38 cellular contexts compared by ENCODE assay signal in genomic region chr20:55650609-55651228, GRCh38.
"Had no signal": no experiment of that assay in that cellular context is flagged by ENCODE, and none has a peak within 500 bp of the region (broad histone marks: within the 10 kb centered on the region; RNA-seq: fewer than 3 reads in every experiment).

No MANE protein-coding gene starts in this region.

- H3K4me1 ChIP-seq: adrenal gland, body of pancreas, breast epithelium had no signal

- H3K27ac ChIP-seq: adrenal gland, body of pancreas, brain microvascular endothelial cell, breast epithelium, WERI-Rb-1 had no signal

- H3K4me1 Mint-ChIP-seq: activated CD4-positive, alpha-beta T cell treated with anti-CD3 and anti-CD28 coated beads, Interleukin-2, amount 10 ng/mL, durations not matched to agents 24 days and 14 days; activated naive CD8-positive, alpha-beta T cell treated with anti-CD3 and anti-CD28 coated beads for 36 hours; activated T-helper 17 cell treated with anti-CD3 and anti-CD28 coated beads, Interleukin-2, amount 50 U/mL, for 72 hours; WTC11 had no signal

- H3K27ac Mint-ChIP-seq: activated CD4-positive, alpha-beta memory T cell treated with anti-CD3 and anti-CD28 coated beads for 36 hours; activated CD4-positive, alpha-beta T cell treated with anti-CD3 and anti-CD28 coated beads, Interleukin-2, amount 10 ng/mL, durations not matched to agents 24 days and 14 days; activated CD8-positive, alpha-beta T cell treated with anti-CD3 and anti-CD28 coated beads for 36 hours; activated naive CD4-positive, alpha-beta T cell treated with anti-CD3 and anti-CD28 coated beads for 36 hours; activated naive CD4-positive, alpha-beta T cell treated with anti-CD3 and anti-CD28 coated beads, Interleukin-2, amount 50 U/mL, for 72 hours; activated naive CD8-positive, alpha-beta T cell treated with anti-CD3 and anti-CD28 coated beads for 36 hours; activated T-cell treated with anti-CD3 and anti-CD28 coated beads, Interleukin-2, amount 50 U/mL, for 72 hours; activated T-helper 1 cell treated with anti-CD3 and anti-CD28 coated beads, Interleukin-12 subunit alpha, Interleukin-12 subunit beta, Interleukin-2, Interleukin-4 antibody, amounts not matched to agents 30 ng/mL and 10 ng/mL and 1 ng/mL, durations not matched to agents 14 hours and 24 hours and 36 hours; activated T-helper 17 cell treated with anti-CD3 and anti-CD28 coated beads, Interleukin-2, amount 50 U/mL, for 72 hours; T-helper 1 cell treated with Interleukin-12 subunit alpha and Interleukin-12 subunit beta and Interleukin-4 antibody, amounts not matched to agents 30 μg/mL and 1 μg/mL, for 36 hours; T-helper 2 cell treated with Interferon-gamma antibody and Interleukin-4, amounts not matched to agents 5 μg/mL and 100 μg/mL, for 36 hours; WTC11 had no signal

- H3K36me3 Mint-ChIP-seq: activated CD4-positive, alpha-beta memory T cell treated with anti-CD3 and anti-CD28 coated beads for 36 hours; activated naive CD4-positive, alpha-beta T cell treated with anti-CD3 and anti-CD28 coated beads, Interleukin-2, amount 50 U/mL, for 72 hours; activated naive CD8-positive, alpha-beta T cell treated with anti-CD3 and anti-CD28 coated beads for 36 hours had no signal

- H3K4me3 Mint-ChIP-seq: activated CD4-positive, alpha-beta memory T cell treated with anti-CD3 and anti-CD28 coated beads for 36 hours; activated CD4-positive, alpha-beta T cell treated with anti-CD3 and anti-CD28 coated beads, Interleukin-2, amount 10 ng/mL, durations not matched to agents 24 days and 14 days; activated CD8-positive, alpha-beta T cell treated with anti-CD3 and anti-CD28 coated beads for 36 hours; activated naive CD4-positive, alpha-beta T cell treated with anti-CD3 and anti-CD28 coated beads for 36 hours; activated naive CD8-positive, alpha-beta T cell treated with anti-CD3 and anti-CD28 coated beads for 36 hours; activated T-cell treated with anti-CD3 and anti-CD28 coated beads, Interleukin-2, amount 50 U/mL, for 4 hours; activated T-cell treated with anti-CD3 and anti-CD28 coated beads, Interleukin-2, amount 50 U/mL, for 72 hours; activated T-helper 1 cell treated with anti-CD3 and anti-CD28 coated beads, Interleukin-12 subunit alpha, Interleukin-12 subunit beta, Interleukin-2, Interleukin-4 antibody, amounts not matched to agents 30 ng/mL and 10 ng/mL and 1 ng/mL, durations not matched to agents 14 hours and 24 hours and 36 hours; activated T-helper 17 cell treated with anti-CD3 and anti-CD28 coated beads, Interleukin-2, amount 50 U/mL, for 72 hours; T-helper 1 cell treated with Interleukin-12 subunit alpha and Interleukin-12 subunit beta and Interleukin-4 antibody, amounts not matched to agents 30 μg/mL and 1 μg/mL, for 36 hours; T-helper 2 cell treated with Interferon-gamma antibody and Interleukin-4, amounts not matched to agents 5 μg/mL and 100 μg/mL, for 36 hours; WTC11 had no signal

- H3K36me3 ChIP-seq: adrenal gland, brain microvascular endothelial cell, breast epithelium, WERI-Rb-1 had no signal

- H3K27me3 ChIP-seq: adrenal gland, body of pancreas, brain microvascular endothelial cell, breast epithelium had no signal

- ATAC-seq: activated CD4-positive, CD25-positive, alpha-beta regulatory T cell treated with anti-CD3 and anti-CD28 coated beads, Interleukin-2, amount 50 U/mL, for 24 hours; activated CD8-positive, alpha-beta T cell treated with anti-CD3 and anti-CD28 coated beads for 36 hours; activated naive CD4-positive, alpha-beta T cell treated with anti-CD3 and anti-CD28 coated beads, Interleukin-2, amount 50 U/mL, for 72 hours; activated T-cell treated with anti-CD3 and anti-CD28 coated beads, Interleukin-2, amount 50 U/mL, for 4 hours; activated T-cell treated with anti-CD3 and anti-CD28 coated beads, Interleukin-2, amount 50 U/mL, for 72 hours; activated T-helper 17 cell treated with anti-CD3 and anti-CD28 coated beads, Interleukin-2, amount 50 U/mL, for 72 hours; body of pancreas; WTC11 had no signal

- H3K9me3 ChIP-seq: adrenal gland, body of pancreas, breast epithelium had no signal

- DNase-seq: activated CD4-positive, alpha-beta memory T cell treated with anti-CD3 and anti-CD28 coated beads for 36 hours; activated CD4-positive, alpha-beta T cell treated with anti-CD3 and anti-CD28 coated beads for 4 hours; activated CD4-positive, alpha-beta T cell treated with anti-CD3 and anti-CD28 coated beads, Interleukin-2, amount 10 ng/mL, durations not matched to agents 24 days and 14 days; activated CD4-positive, alpha-beta T cell treated with anti-CD3 and anti-CD28 coated beads, Interleukin-2, amount 50 U/mL, for 1 hour; activated CD4-positive, alpha-beta T cell treated with anti-CD3 and anti-CD28 coated beads, Interleukin-2, amount 50 U/mL, for 4 hours; activated CD4-positive, CD25-positive, alpha-beta regulatory T cell; activated CD8-positive, alpha-beta memory T cell treated with anti-CD3 and anti-CD28 coated beads, Interleukin-2, amount 50 U/mL, for 4 hours; activated CD8-positive, alpha-beta T cell treated with anti-CD3 and anti-CD28 coated beads for 36 hours; activated effector memory CD4-positive, alpha-beta T cell treated with anti-CD3 and anti-CD28 coated beads, Interleukin-2, amount 50 U/mL, for 16 hours; activated gamma-delta T cell treated with Interleukin-2 at 50 U/mL for 16 hours; activated naive CD4-positive, alpha-beta T cell; activated naive CD4-positive, alpha-beta T cell treated with anti-CD3 and anti-CD28 coated beads for 36 hours; activated naive CD4-positive, alpha-beta T cell treated with anti-CD3 and anti-CD28 coated beads, Interleukin-2, amount 50 U/mL, for 16 hours; activated naive CD8-positive, alpha-beta T cell treated with anti-CD3 and anti-CD28 coated beads for 36 hours; activated T-cell treated with anti-CD3 and anti-CD28 coated beads for 4 hours; activated T-cell treated with anti-CD3 and anti-CD28 coated beads, Interleukin-2, amount 50 U/mL, for 1 hour; activated T-cell treated with anti-CD3 and anti-CD28 coated beads, Interleukin-2, amount 50 U/mL, for 4 hours; activated T-cell treated with anti-CD3 and anti-CD28 coated beads, Interleukin-2, amount 50 U/mL, for 72 hours; adrenal gland; amniotic stem cell; aorta; body of pancreas; brain microvascular endothelial cell; central memory CD4-positive, alpha-beta T cell; T-helper 1 cell; T-helper 2 cell; T-helper 9 cell; WERI-Rb-1 had no signal

- H3K27me3 Mint-ChIP-seq: activated CD4-positive, alpha-beta memory T cell treated with anti-CD3 and anti-CD28 coated beads for 36 hours; activated CD4-positive, alpha-beta T cell treated with anti-CD3 and anti-CD28 coated beads, Interleukin-2, amount 10 ng/mL, durations not matched to agents 24 days and 14 days; activated CD8-positive, alpha-beta T cell treated with anti-CD3 and anti-CD28 coated beads for 36 hours; activated naive CD8-positive, alpha-beta T cell treated with anti-CD3 and anti-CD28 coated beads for 36 hours; activated T-helper 17 cell treated with anti-CD3 and anti-CD28 coated beads, Interleukin-2, amount 50 U/mL, for 72 hours had no signal

- H3K4me3 ChIP-seq: adrenal gland, body of pancreas, breast epithelium had no signal

- FAIRE-seq: astrocyte, TTC549 had no signal
